In the genomic region with DNA sequence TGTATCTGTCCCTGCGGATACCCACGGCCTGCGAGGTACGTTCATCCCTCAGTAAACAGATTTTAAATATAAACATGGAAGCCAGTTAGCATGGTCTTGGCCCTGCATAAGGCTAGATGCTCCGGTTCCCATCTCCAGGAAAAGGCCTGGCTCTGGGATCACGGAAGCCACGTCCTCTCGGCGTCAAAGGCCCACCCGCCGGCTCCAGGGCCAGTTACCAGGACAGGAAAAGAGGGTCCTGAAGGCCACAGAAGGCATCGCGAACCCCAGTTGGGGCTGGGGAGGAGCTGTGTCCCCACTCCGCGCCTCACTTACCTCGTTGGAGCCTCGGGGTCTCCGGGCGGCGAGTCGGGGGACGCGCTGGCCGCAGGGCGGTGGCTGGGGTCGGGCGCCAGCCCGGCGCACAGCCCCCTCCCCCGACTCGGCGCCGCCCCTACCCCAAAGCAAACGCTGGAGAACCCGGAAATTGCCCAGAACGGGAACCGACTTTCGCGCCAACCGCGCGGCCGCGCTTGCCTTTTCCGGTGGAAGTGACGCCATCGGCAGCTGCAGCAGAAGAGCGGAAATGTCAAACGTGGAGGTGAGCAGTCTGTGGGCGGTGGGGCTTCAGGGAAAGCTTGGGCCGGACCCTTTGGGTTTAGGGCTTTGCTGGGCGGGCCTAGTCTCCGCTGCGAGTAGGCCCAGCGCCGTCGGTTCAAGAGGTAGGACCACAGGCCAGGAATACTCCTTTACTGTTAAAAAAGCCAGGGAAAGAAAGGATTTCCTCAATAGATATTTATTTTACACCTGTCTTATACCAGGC, we compare ENCODE assay signal across 8 cellular contexts. TPM values are rescaled to one million over a fixed set of nuclear protein-coding genes. Genes with fewer than 3 reads are reported as not detected.
A peak's percentile ranks its signal among the peaks of the same experiment; 100 is the strongest.
DNase-seq lines count a peak whose midpoint lies in the region; ATAC-seq and TF ChIP-seq lines count a peak whose summit lies in the region.

A gene (minus strand): TSS at position 488 of the 802 bp plus-strand sequence. CDS start 814 bp downstream, outside the sequence.

- H3K14ac ChIP-seq in neuronal stem cell (ENCODE audit: low read length): peak within 1 kb of the TSS; percentile 59

- DNase-seq in HFFc6 (peak; percentile 50), NAMALWA (ENCODE audit: low spot score) (peak; percentile 95), SK-N-DZ (ENCODE audit: low spot score) (peak; percentile 88), neuronal stem cell (ENCODE audit: low spot score) (peak; percentile 70)
- DNase-seq in activated naive CD4-positive, alpha-beta T cell treated with anti-CD3 and anti-CD28 coated beads for 36 hours: peak; percentile 94

- H3K4me1 Mint-ChIP-seq in HFFc6 (ENCODE audit: low read depth): peaks cover 39% of the 10 kb centered on the region
- H3K4me1 Mint-ChIP-seq in activated naive CD4-positive, alpha-beta T cell treated with anti-CD3 and anti-CD28 coated beads for 36 hours (ENCODE audit: low read depth): peaks cover 28% of the 10 kb centered on the region

- H2AFZ ChIP-seq in neuronal stem cell (ENCODE audit: low read length): peak within 1 kb of the TSS; percentile 94

- no peak within 1 kb of the TSS for H2BK12ac ChIP-seq in neuronal stem cell (ENCODE audit: low read length)

- H3K4me3 Mint-ChIP-seq in HFFc6: peak within 1 kb of the TSS; percentile 98
- H3K4me3 Mint-ChIP-seq in activated naive CD4-positive, alpha-beta T cell treated with anti-CD3 and anti-CD28 coated beads for 36 hours: peak within 1 kb of the TSS; percentile 98

- no peaks in the 10 kb centered on the region for H3K9me3 Mint-ChIP-seq in HFFc6
- no peaks in the 10 kb centered on the region for H3K9me3 Mint-ChIP-seq in activated naive CD4-positive, alpha-beta T cell treated with anti-CD3 and anti-CD28 coated beads for 36 hours

- intact Hi-C loops in activated naive CD4-positive, alpha-beta T cell treated with anti-CD3 and anti-CD28 coated beads for 36 hours (cut with micrococcal nuclease): loop anchor here (1.0 to 10.0 kb wide), 12 partner anchors 88 to 1244 kb away; a partner anchor contains a TSS

- no peak for TF ChIP-seq EP300 in gastroesophageal sphincter (IDR thresholded peaks at IDR 0.05)

- peak within 1 kb of the TSS; percentile 36 for H3K23ac ChIP-seq in neuronal stem cell (ENCODE audit: low read depth, low read length, poor library complexity)

- H2AK5ac ChIP-seq in neuronal stem cell (ENCODE audit: low read depth, low read length): peak within 1 kb of the TSS; percentile 63

- H2BK5ac ChIP-seq in neuronal stem cell (ENCODE audit: low read length): no peak within 1 kb of the TSS

- H3K27ac Mint-ChIP-seq in HFFc6: peak within 1 kb of the TSS; percentile 90
- H3K27ac Mint-ChIP-seq in activated naive CD4-positive, alpha-beta T cell treated with anti-CD3 and anti-CD28 coated beads for 36 hours: peak within 1 kb of the TSS; percentile 98

- CTCF ChIA-PET in activated naive CD4-positive, alpha-beta T cell treated with anti-CD3 and anti-CD28 coated beads for 36 hours (lab: Charles Lee): interaction anchor here (0.6 to 1.4 kb wide), 3 partner anchors 87 to 169 kb away, joined by 3 to 4 read pairs (median 3); no protein-coding TSS in a partner anchor

- H3K27ac ChIP-seq in gastroesophageal sphincter: peak within 1 kb of the TSS; percentile 60 to 89 (median 83)
- peak within 1 kb of the TSS; percentile 79 for H3K27ac ChIP-seq in neuronal stem cell (replicated peaks; ENCODE audit: low read length)

- peak in 1 of 2 donors; percentile 34 for TF ChIP-seq POLR2A in gastroesophageal sphincter (IDR thresholded peaks at IDR 0.05)

- peak within 1 kb of the TSS; percentile 79 for H3K4me2 ChIP-seq in neuronal stem cell (ENCODE audit: insufficient read depth, low read length, poor library complexity, severe bottlenecking)

- no peaks in the 10 kb centered on the region for H3K27me3 ChIP-seq in gastroesophageal sphincter
- H3K27me3 ChIP-seq in neuronal stem cell (ENCODE audit: control insufficient read depth in 3 of 3, insufficient read depth in 3 of 3, low read depth in 1 of 3, low read length in 3 of 3): no peaks in the 10 kb centered on the region

- H3K36me3 ChIP-seq in gastroesophageal sphincter (peaks cover 0 to 24% of the 10 kb centered on the region in 2 donors), neuronal stem cell (replicated peaks in 1 of 2; ENCODE audit: control insufficient read depth in 2 of 2, insufficient read depth in 2 of 2, low read length in 2 of 2) (peaks cover 5 to 37% of the 10 kb centered on the region in 2 donors)

- peak within 1 kb of the TSS; percentile 98 for H3K18ac ChIP-seq in neuronal stem cell (ENCODE audit: low read length)

- ATAC-seq in gastroesophageal sphincter: peak; percentile 82

- H3K79me1 ChIP-seq in neuronal stem cell (ENCODE audit: low read depth, low read length): peaks cover 3% of the 10 kb centered on the region

- TF ChIP-seq CTCF in HFFc6 (IDR thresholded peaks at IDR 0.05) (no peak), gastroesophageal sphincter (IDR thresholded peaks at IDR 0.05) (no peak), subcutaneous adipose tissue (IDR thresholded peaks at IDR 0.05; ENCODE audit: low read depth) (no peak)

- no peak within 1 kb of the TSS for H3K4ac ChIP-seq in neuronal stem cell (ENCODE audit: low read length)

- peaks cover 6% of the 10 kb centered on the region; the same call in 1 of the 2 replicates for H3K36me3 Mint-ChIP-seq in HFFc6 (ENCODE audit: low read depth)
- H3K36me3 Mint-ChIP-seq in activated naive CD4-positive, alpha-beta T cell treated with anti-CD3 and anti-CD28 coated beads for 36 hours (ENCODE audit: low read depth): peaks cover 25% of the 10 kb centered on the region

- peak within 1 kb of the TSS; percentile 14 for H2BK120ac ChIP-seq in neuronal stem cell (ENCODE audit: low read depth, low read length)

- H3K4me1 ChIP-seq in gastroesophageal sphincter (peaks cover 0 to 33% (median 9%) of the 10 kb centered on the region in 3 donors), neuronal stem cell (ENCODE audit: control insufficient read depth in 2 of 2, insufficient read depth in 1 of 2, low read depth in 1 of 2, low read length in 2 of 2) (peaks cover 7 to 11% of the 10 kb centered on the region in 2 donors)

- H3K4me3 ChIP-seq in GM08714 (ENCODE audit: low read length): peak within 1 kb of the TSS; percentile 94
- peak within 1 kb of the TSS; percentile 93 to 94 for H3K4me3 ChIP-seq in gastroesophageal sphincter
- H3K4me3 ChIP-seq in neuronal stem cell (ENCODE audit: low read length in 2 of 2): peak within 1 kb of the TSS; percentile 63 to 96

- H2BK15ac ChIP-seq in neuronal stem cell (ENCODE audit: low read length): peak within 1 kb of the TSS; percentile 54

- no peak within 1 kb of the TSS for H4K91ac ChIP-seq in neuronal stem cell (ENCODE audit: low read depth, low read length, poor library complexity)

- H3K27me3 Mint-ChIP-seq in HFFc6 (ENCODE audit: insufficient read depth): no peaks in the 10 kb centered on the region
- H3K27me3 Mint-ChIP-seq in activated naive CD4-positive, alpha-beta T cell treated with anti-CD3 and anti-CD28 coated beads for 36 hours (ENCODE audit: low read depth): no peaks in the 10 kb centered on the region

- no peaks in the 10 kb centered on the region for H3K9me3 ChIP-seq in gastroesophageal sphincter
- H3K9me3 ChIP-seq in neuronal stem cell (replicated peaks in 1 of 2; ENCODE audit: control insufficient read depth in 2 of 2, insufficient read depth in 1 of 2, low read depth in 1 of 2, low read length in 2 of 2): no peaks in the 10 kb centered on the region

- 0 to 3% methylated on average over 7 of the region's 57 CpGs for WGBS in gastroesophageal sphincter (ENCODE audit: low coverage in 1 of 2), 2 donors
- no CpG with 5 or more reads among the region's 57 CpGs for WGBS in neuronal stem cell (ENCODE audit: extremely low coverage in 2 of 2, insufficient read length in 2 of 2, insufficient replicate concordance in 1 of 2), 2 donors

- peak within 1 kb of the TSS; percentile 93 for H3K9ac ChIP-seq in neuronal stem cell (ENCODE audit: low read depth, low read length, poor library complexity)

- H4K8ac ChIP-seq in neuronal stem cell (ENCODE audit: low read depth, low read length): no peak within 1 kb of the TSS

RNA-seq across cellular contexts. Expression of the gene that starts here (rescaled TPM):
- total RNA-seq in HFFc6 (2021; fragmentation: NEBNext Ultra II Directional; extraction: Animal tissue kit (Norgen Biotek cat#: 25700)): 10 to 100 TPM; 14.5 to 24.7 (median 22.7) TPM
- 59.0 and 87.5 TPM in 2 replicates for polyA plus RNA-seq in SK-N-DZ (2014; cell fraction: cytosol; rRNA removed)
- 114 and 118 TPM in 2 replicates for polyA plus RNA-seq in SK-N-DZ (2014; cell fraction: nucleus; rRNA removed)
- 10 to 100 TPM; 65.4 to 65.8 TPM for total RNA-seq in activated naive CD4-positive, alpha-beta T cell treated with anti-CD3 and anti-CD28 coated beads for 36 hours
- total RNA-seq in gastroesophageal sphincter (10 to 100 TPM; 16.5 to 29.3 (median 21.9) TPM), subcutaneous adipose tissue (10 to 100 TPM; 26.2 to 35.9 (median 28.5) TPM)
- 27.2 TPM for polyA plus RNA-seq in neuronal stem cell (2013, experiment 1 of 2)
- 26.9 TPM for polyA plus RNA-seq in neuronal stem cell (2013, experiment 2 of 2)

Comparison
In these comparisons a context has a peak if more than half of its experiments do, and no peak if none do; other contexts are left out.
1. Peak in every context shown above with its lines: DNase-seq, ATAC-seq, H3K4me3 ChIP-seq and H3K27ac ChIP-seq.